11 cellular contexts compared by ENCODE assay signal in genomic region chr4:3040447-3041191, GRCh38. TPM values are rescaled to one million over a fixed set of nuclear protein-coding genes. Genes with fewer than 3 reads are reported as not detected.
A peak's percentile ranks its signal among the peaks of the same experiment; 100 is the strongest.
DNase-seq lines count a peak whose midpoint lies in the region; ATAC-seq and TF ChIP-seq lines count a peak whose summit lies in the region.
"Had no signal": no experiment of that assay in that cellular context is flagged by ENCODE, and none has a peak within 500 bp of the region (broad histone marks: within the 10 kb centered on the region; RNA-seq: fewer than 3 reads in every experiment).

No MANE protein-coding gene starts in this region.

- no peaks in the 10 kb centered on the region for H3K36me3 ChIP-seq in sigmoid colon
- no peaks in the 10 kb centered on the region for H3K36me3 ChIP-seq in body of pancreas (replicated peaks in 1 of 2; ENCODE audit: insufficient read depth in 1 of 2, low read depth in 2 of 2)

- no peak for TF ChIP-seq CTCF in sigmoid colon (IDR thresholded peaks at IDR 0.05)
- TF ChIP-seq CTCF in body of pancreas (IDR thresholded peaks at IDR 0.05): no peak

- H3K27me3 ChIP-seq in sigmoid colon (peaks cover 0 to 11% (median 0%) of the 10 kb centered on the region in 3 donors), body of pancreas (no peaks in the 10 kb centered on the region)
- H3K27me3 ChIP-seq: hepatocyte had no signal

- peaks cover 7% of the 10 kb centered on the region for H3K36me3 Mint-ChIP-seq in activated naive CD8-positive, alpha-beta T cell treated with anti-CD3 and anti-CD28 coated beads, Interleukin-2, amount 10 ng/mL, durations not matched to agents 7 days and 5 days

- WGBS in sigmoid colon, 2 donors: 76 to 77% methylated on average over 28 of the region's 28 CpGs
- 89 to 90% methylated on average over 23 to 24 of the region's 28 CpGs for WGBS in body of pancreas, 2 donors

- peak overlapping the region in 3 of 4 donors; percentile 44 to 49 (median 44) for H3K4me3 ChIP-seq in sigmoid colon
- H3K4me3 ChIP-seq in body of pancreas: no peak overlapping the region
- H3K4me3 ChIP-seq: hepatocyte had no signal

- H3K27ac ChIP-seq in sigmoid colon (peak overlapping the region in 2 of 4 donors; percentile 69 to 73), body of pancreas (no peak overlapping the region)
- H3K27ac ChIP-seq: hepatocyte had no signal

- peak; percentile 44 for ATAC-seq in GM18505 (IDR thresholded peaks at IDR 0.05; ENCODE audit: unreplicated experiment)
- peak; percentile 38 for ATAC-seq in HG02623 (IDR thresholded peaks at IDR 0.05; ENCODE audit: unreplicated experiment)
- ATAC-seq in activated naive CD8-positive, alpha-beta T cell treated with anti-CD3 and anti-CD28 coated beads, Interleukin-2, amount 10 ng/mL, durations not matched to agents 7 days and 5 days (ENCODE audit: low read depth): no peak
- no peak for ATAC-seq in body of pancreas

- peak overlapping the region; percentile 91 for H3K4me3 Mint-ChIP-seq in activated naive CD8-positive, alpha-beta T cell treated with anti-CD3 and anti-CD28 coated beads, Interleukin-2, amount 10 ng/mL, durations not matched to agents 7 days and 5 days
- H3K4me3 Mint-ChIP-seq: H9 had no signal

- DNase-seq in activated naive CD8-positive, alpha-beta T cell treated with anti-CD3 and anti-CD28 coated beads, Interleukin-2, amount 10 ng/mL, durations not matched to agents 7 days and 5 days: no peak
- no peak for DNase-seq in sigmoid colon
- DNase-seq in body of pancreas: no peak
- no peak for DNase-seq in NCI-H69 (lab: John Stamatoyannopoulos, UW)
- DNase-seq in midbrain (lab: John Stamatoyannopoulos, UW): no peak
- no peak for DNase-seq in stimulated activated CD4-positive, alpha-beta T cell treated with anti-CD3 and anti-CD28 coated beads, Interleukin-4, amount 100 ng/mL, for 1 hour
- DNase-seq: NCI-H2171 had no signal

- H3K4me1 Mint-ChIP-seq in activated naive CD8-positive, alpha-beta T cell treated with anti-CD3 and anti-CD28 coated beads, Interleukin-2, amount 10 ng/mL, durations not matched to agents 7 days and 5 days: peaks cover 57% of the 10 kb centered on the region

- H3K9me3 ChIP-seq in sigmoid colon (no peaks in the 10 kb centered on the region), body of pancreas (no peaks in the 10 kb centered on the region)

- POLR2A ChIA-PET in activated naive CD8-positive, alpha-beta T cell treated with anti-CD3 and anti-CD28 coated beads, Interleukin-2, amount 10 ng/mL, durations not matched to agents 7 days and 5 days (lab: Charles Lee): interaction anchor here (0.7 to 1.7 kb wide), 2 partner anchors 78 to 185 kb away, joined by 3 to 10 read pairs; partner anchors contain the start of genes GRK4 and NOP14

- TF ChIP-seq EP300 in sigmoid colon (IDR thresholded peaks at IDR 0.05): no peak

- peak; percentile 62 for TF ChIP-seq POLR2A in GM18505 (IDR thresholded peaks at IDR 0.05; ENCODE audit: borderline replicate concordance, extremely low read depth, insufficient read depth, insufficient read length)
- TF ChIP-seq POLR2A in sigmoid colon (IDR thresholded peaks at IDR 0.05): no peak
- no peak for TF ChIP-seq POLR2A in body of pancreas (IDR thresholded peaks at IDR 0.05)

- H3K4me1 ChIP-seq in sigmoid colon (peaks cover 0 to 24% (median 15%) of the 10 kb centered on the region in 4 donors), body of pancreas (peaks cover 21% of the 10 kb centered on the region)

- intact Hi-C loops in sigmoid colon (cut with DNase I) (no loop called here), body of pancreas (cut with DNase I) (no loop called here)

- peaks cover 12% of the 10 kb centered on the region for H3K27me3 Mint-ChIP-seq in activated naive CD8-positive, alpha-beta T cell treated with anti-CD3 and anti-CD28 coated beads, Interleukin-2, amount 10 ng/mL, durations not matched to agents 7 days and 5 days

- peak overlapping the region; percentile 94 for H3K27ac Mint-ChIP-seq in activated naive CD8-positive, alpha-beta T cell treated with anti-CD3 and anti-CD28 coated beads, Interleukin-2, amount 10 ng/mL, durations not matched to agents 7 days and 5 days
- H3K27ac Mint-ChIP-seq: H9 had no signal

- no peaks in the 10 kb centered on the region for H3K9me3 Mint-ChIP-seq in activated naive CD8-positive, alpha-beta T cell treated with anti-CD3 and anti-CD28 coated beads, Interleukin-2, amount 10 ng/mL, durations not matched to agents 7 days and 5 days
- H3K9me3 Mint-ChIP-seq: H9 had no signal

RNA-seq across cellular contexts. Expression of gene HTT-AS, which starts 33.7 kb away (rescaled TPM):
- total RNA-seq in activated naive CD8-positive, alpha-beta T cell treated with anti-CD3 and anti-CD28 coated beads, Interleukin-2, amount 10 ng/mL, durations not matched to agents 7 days and 5 days: not detected
- total RNA-seq in sigmoid colon (not detected), body of pancreas (not detected)
- polyA plus RNA-seq in sigmoid colon: not detected
- total RNA-seq: H9, hepatocyte had no signal
- polyA plus RNA-seq: hepatocyte had no signal

RNA-seq across cellular contexts. Expression of gene HTT, which starts 33.9 kb away (rescaled TPM):
- total RNA-seq in activated naive CD8-positive, alpha-beta T cell treated with anti-CD3 and anti-CD28 coated beads, Interleukin-2, amount 10 ng/mL, durations not matched to agents 7 days and 5 days: 10 to 100 TPM; 64.8 to 65.8 TPM
- total RNA-seq in sigmoid colon: 10 to 100 TPM; 17.0 to 41.5 (median 26.5) TPM
- 10 to 100 TPM in 1 of 3 donors, 1 to 10 TPM in 2; 6.5 to 29.4 (median 7.8) TPM for polyA plus RNA-seq in sigmoid colon
- total RNA-seq in body of pancreas: 100 to 1,000 TPM in 1 of 2 donors, 10 to 100 TPM in 1; 40.5 to 115 TPM

Comparison
In these comparisons a context has a peak if more than half of its experiments do, and no peak if none do; other contexts are left out.
1. ATAC-seq: peak in GM18505 (single experiment) and HG02623 (single experiment); none in activated naive CD8-positive, alpha-beta T cell treated with anti-CD3 and anti-CD28 coated beads, Interleukin-2, amount 10 ng/mL, durations not matched to agents 7 days and 5 days (single experiment) and body of pancreas (single experiment).
2. H3K4me3 ChIP-seq: peak in sigmoid colon (3 of 4); none in body of pancreas (0 of 2).